Comparison of ENCODE assay signal across 8 cellular contexts in the genomic region with DNA sequence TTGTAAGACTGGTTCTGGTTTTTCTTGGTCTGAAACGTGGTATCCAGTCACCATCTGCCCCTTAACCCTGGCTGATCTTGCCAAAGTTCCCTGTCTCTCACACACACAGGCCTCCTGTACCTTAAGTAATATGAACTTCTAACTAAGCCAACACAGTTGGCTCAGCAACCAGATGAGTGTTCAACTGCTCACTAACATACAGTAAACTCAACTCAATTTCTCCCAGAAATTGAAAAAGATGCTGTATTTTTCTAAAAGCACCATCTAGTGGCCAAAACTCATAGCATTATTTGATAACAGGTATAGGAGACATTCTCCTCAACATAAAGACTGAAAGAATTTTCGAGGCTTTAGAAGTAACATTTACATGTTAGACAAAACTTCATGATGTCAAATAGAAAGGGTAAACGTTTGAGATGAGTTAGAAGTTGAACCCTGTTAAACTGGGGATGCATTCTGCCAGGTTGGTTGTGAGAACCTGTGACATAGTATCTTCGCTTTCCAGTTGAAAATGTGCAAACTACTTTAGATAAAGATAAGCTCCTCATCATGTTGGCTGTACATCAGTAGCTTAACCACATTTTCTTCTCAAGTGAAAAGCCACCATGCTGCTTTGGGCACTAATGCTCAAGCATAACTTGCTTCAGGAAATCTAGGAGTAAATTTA. TPM values are rescaled to one million over a fixed set of nuclear protein-coding genes. Genes with fewer than 3 reads are reported as not detected.
DNase-seq lines count a peak whose midpoint lies in the region; ATAC-seq, FAIRE-seq and TF ChIP-seq lines count a peak whose summit lies in the region.

No MANE protein-coding gene starts in this region.

- H3K9me3 ChIP-seq in MM.1S (replicated peaks; ENCODE audit: insufficient read depth, low read length) (no peaks in the 10 kb centered on the region), GM12878 (replicated peaks; ENCODE audit: control insufficient read depth, insufficient read depth, low read length) (no peaks in the 10 kb centered on the region), left lung (no peaks in the 10 kb centered on the region), transverse colon (no peaks in the 10 kb centered on the region)

- TF ChIP-seq RAD21 in GM12878 (IDR thresholded peaks at IDR 0.05; ENCODE audit: insufficient read depth, low read depth, low read length): peak; percentile 50

- H3K36me3 ChIP-seq in MM.1S (replicated peaks; ENCODE audit: insufficient read depth, low read length) (0 out of 2 replicates have a peak, but pooled peaks cover 5% of the 10 kb centered on the region), GM12878 (ENCODE audit: control insufficient read depth in 2 of 2, insufficient read depth in 2 of 2, low read length in 1 of 2) (peaks cover 6 to 14% of the 10 kb centered on the region in 2 experiments), left lung (peaks cover 0 to 41% of the 10 kb centered on the region in 2 donors), transverse colon (peaks cover 0 to 23% (median 9%) of the 10 kb centered on the region in 4 donors)

- H2AFZ ChIP-seq in MM.1S (ENCODE audit: low read length) (no peak overlapping the region), GM12878 (ENCODE audit: control insufficient read depth, low read depth, low read length) (no peak overlapping the region)

- H3K4me1 ChIP-seq in MM.1S (ENCODE audit: low read length): no peaks in the 10 kb centered on the region
- no peaks in the 10 kb centered on the region for H3K4me1 ChIP-seq in GM12878 (ENCODE audit: control insufficient read depth, insufficient read depth, low read length)
- H3K4me1 ChIP-seq in left lung: peaks cover 4 to 13% of the 10 kb centered on the region in 2 donors
- H3K4me1 ChIP-seq in transverse colon: peaks cover 0 to 22% (median 5%) of the 10 kb centered on the region in 4 donors

- H3F3A ChIP-seq in MM.1S (ENCODE audit: insufficient read depth, low read length): peaks cover 3% of the 10 kb centered on the region

- SMC1A ChIA-PET in GM12878 (lab: Charles Lee; ENCODE audit: uncharacterized antibody, unreplicated experiment): interaction anchor here (0.6 to 3.3 kb wide), 25 partner anchors 8 to 536 kb away, joined by 3 to 42 read pairs (median 3); no protein-coding TSS in a partner anchor

- H3K79me2 ChIP-seq in MM.1S (ENCODE audit: low read length) (no peaks in the 10 kb centered on the region), GM12878 (ENCODE audit: control insufficient read depth, insufficient read depth, low read length) (no peaks in the 10 kb centered on the region)

- TF ChIP-seq POLR2A in GM12878 (IDR thresholded peaks at IDR 0.05; ENCODE audit: low read depth, low read length) (no peak), transverse colon (IDR thresholded peaks at IDR 0.05) (no peak)

- H3K4me2 ChIP-seq in MM.1S (ENCODE audit: low read depth, low read length) (no peak overlapping the region), GM12878 (ENCODE audit: control insufficient read depth, insufficient read depth) (no peak overlapping the region)

- no peaks in the 10 kb centered on the region for H3K27me3 ChIP-seq in MM.1S (replicated peaks; ENCODE audit: insufficient read depth, low read length)
- no peaks in the 10 kb centered on the region for H3K27me3 ChIP-seq in GM12878 (replicated peaks in 1 of 2; ENCODE audit: control insufficient read depth in 2 of 2, insufficient read depth in 2 of 2, low read length in 1 of 2)
- H3K27me3 ChIP-seq in left lung: no peaks in the 10 kb centered on the region
- no peaks in the 10 kb centered on the region for H3K27me3 ChIP-seq in transverse colon

- intact Hi-C loops in GM12878 (cut with micrococcal nuclease; ENCODE audit: unreplicated experiment) (loop anchor here (5.0 kb wide), 2 partner anchors 97 to 612 kb away; a partner anchor contains a TSS), left lung (cut with DNase I) (no loop called here), transverse colon (cut with DNase I; ENCODE audit: low total_unique reads) (no loop called here)

- RAD21 ChIA-PET in GM12878 (lab: Charles Lee; ENCODE audit: unreplicated experiment): interaction anchor here (0.7 to 2.5 kb wide), 14 partner anchors 12 to 613 kb away, joined by 3 to 12 read pairs (median 4); no protein-coding TSS in a partner anchor

- H4K20me1 ChIP-seq in MM.1S (ENCODE audit: insufficient read depth, low read length) (no peaks in the 10 kb centered on the region), GM12878 (ENCODE audit: control insufficient read depth, insufficient read depth) (no peaks in the 10 kb centered on the region)

- H3K4me3 ChIP-seq in MM.1S (ENCODE audit: low read length) (no peak overlapping the region), GM12878 (no peak overlapping the region), left lung (no peak overlapping the region), transverse colon (no peak overlapping the region)

- no TSS peak for BruUV-seq in GM12878 (replicated peaks; lab: Mats Ljungman, UMichigan)

- CTCF ChIA-PET in GM12878 (lab: Yijun Ruan, JAX): interaction anchor here (0.7 to 15.2 kb wide), 46 partner anchors 8 to 893 kb away, joined by 3 to 258 read pairs (median 5); a partner anchor contains a TSS

- ATAC-seq in GM12878 (peak; percentile 69), left lung (peak; percentile 57), HG02970 (IDR thresholded peaks at IDR 0.05; ENCODE audit: low FRiP score, unreplicated experiment) (no peak)

- TF ChIP-seq EP300 in GM12878 (IDR thresholded peaks at IDR 0.05; ENCODE audit: borderline replicate concordance in 1 of 2, control insufficient read depth in 1 of 2, low read depth in 2 of 2, low read length in 2 of 2): no peak
- no peak for TF ChIP-seq EP300 in transverse colon (IDR thresholded peaks at IDR 0.05; ENCODE audit: low read depth)

- WGBS in GM12878 (ENCODE audit: insufficient coverage, insufficient replicate concordance, low lambda C conversion rate, missing lambda C conversion rate): 53% methylated on average over 4 of the region's 4 CpGs
- 50 to 58% methylated on average over 3 to 4 of the region's 4 CpGs for WGBS in transverse colon (ENCODE audit: low coverage in 1 of 2), 2 donors

- no peak for FAIRE-seq in GM12878 (lab: Jason Lieb, UNC)

- TF ChIP-seq CTCF in MM.1S (IDR thresholded peaks at IDR 0.05; ENCODE audit: low read length): peak; percentile 76
- peak; percentile 51 to 71 (median 65) for TF ChIP-seq CTCF in GM12878 (IDR thresholded peaks at IDR 0.05 in 2 of 3, conservative IDR thresholded peaks at IDR 0.05 in 1 of 3; ENCODE audit: control insufficient read depth in 2 of 3, extremely low read depth in 1 of 3, insufficient read depth in 1 of 3, low read depth in 3 of 3, low read length in 3 of 3)
- peak; percentile 22 to 59 for TF ChIP-seq CTCF in left lung (IDR thresholded peaks at IDR 0.05)
- peak; percentile 47 to 69 (median 55) for TF ChIP-seq CTCF in transverse colon (IDR thresholded peaks at IDR 0.05)

- POLR2A ChIA-PET in GM12878 (lab: Charles Lee): interaction anchor here (0.6 to 1.0 kb wide), 5 partner anchors 51 to 161 kb away, joined by 3 to 8 read pairs (median 5); no protein-coding TSS in a partner anchor

- H3K9me2 ChIP-seq in MM.1S (replicated peaks; ENCODE audit: insufficient read depth, low read length): no peaks in the 10 kb centered on the region

- DNase-seq in NCI-H2227 (lab: John Stamatoyannopoulos, UW; ENCODE audit: unreplicated experiment) (peak; percentile 46), NCI-H2227 treated with DMSO at 0.1 percent for 48 hours (lab: John Stamatoyannopoulos, UW) (no peak), MM.1S (peak; percentile 61), GM12878 (ENCODE audit: low read depth, low spot score) (peak; percentile 8), left lung (no peak), transverse colon (no peak), Ammon's horn (ENCODE audit: low spot score) (no peak)

- H3K9ac ChIP-seq in MM.1S (ENCODE audit: low read length) (no peak overlapping the region), GM12878 (ENCODE audit: control insufficient read depth, insufficient read depth, low read length) (no peak overlapping the region)

- in situ Hi-C loops in GM12878 (cut with MboI) (loop anchor here (5.0 kb wide), 1 partner anchor 532 kb away; no protein-coding TSS in a partner anchor), transverse colon (cut with MboI; ENCODE audit: low pct_ligation_motif_present in 1 of 4, low pct_unique_long_range_greater_than_20kb in 1 of 4, low sequenced_read_pairs in 3 of 4) (loop anchor here in 3 of 4 donors (10.0 to 25.0 kb wide), 3 partner anchors 160 to 540 kb away; no protein-coding TSS in a partner anchor)

- no peak overlapping the region for H3K27ac ChIP-seq in MM.1S (ENCODE audit: low read length)
- no peak overlapping the region for H3K27ac ChIP-seq in GM12878 (ENCODE audit: control insufficient read depth, insufficient read depth)
- no peak overlapping the region for H3K27ac ChIP-seq in left lung
- peak overlapping the region in 3 of 4 donors; percentile 32 to 47 (median 41) for H3K27ac ChIP-seq in transverse colon

RNA-seq across cellular contexts. Expression of a gene that starts 31.2 kb away (rescaled TPM):
- 64.3 and 69.7 TPM in 2 replicates for total RNA-seq in GM12878 (2013; cell fraction: nucleolus; rRNA removed)
- total RNA-seq in GM12878 (2014; rRNA removed) (68.9 and 72.4 TPM in 2 replicates), GM12878 (2014; rRNA removed; fragmentation: Illumina TruSeq; extraction: Trizol) (97.4 and 102 TPM in 2 replicates), GM12878 (2021) (165 and 169 TPM in 2 replicates), left lung (100 to 1,000 TPM; 257 to 265 TPM), transverse colon (100 to 1,000 TPM in 3 of 4 donors, 10 to 100 TPM in 1; 91.7 to 206 (median 154) TPM)
- 154 TPM for polyA plus RNA-seq in GM12878 (2011; ENCODE audit: low read depth)
- polyA plus RNA-seq in GM12878 (2011; rRNA removed) (178 and 201 TPM in 2 replicates), GM12878 (2014; fragmentation: Illumina TruSeq; extraction: Trizol) (149 and 194 TPM in 2 replicates), GM12878 (2014; fragmentation: Nextera tagmentation; extraction: Ambion mirVana) (10 to 100 TPM; 72.4 to 82.4 TPM), GM12878 (2014; rRNA removed) (68.1 and 70.6 TPM in 2 replicates), GM12878 (2016; fragmentation: Nextera tagmentation; extraction: Ambion mirVana) (100 to 1,000 TPM; 109 to 117 TPM)
- polyA plus RNA-seq in GM12878 (2011; cell fraction: cytosol; rRNA removed): 117 and 138 TPM in 2 replicates
- 41.8 and 52.1 TPM in 2 replicates for polyA plus RNA-seq in GM12878 (2011; cell fraction: nucleus; rRNA removed)
- 224 and 271 TPM in 2 replicates for polyA plus RNA-seq in GM12878 (2012)
- polyA minus RNA-seq in GM12878 (2011; rRNA and poly(A)+ RNA removed): 361 and 437 TPM in 2 replicates
- 129 and 136 TPM in 2 replicates for polyA minus RNA-seq in GM12878 (2011; cell fraction: cytosol; rRNA and poly(A)+ RNA removed)
- 42.4 and 69.8 TPM in 2 replicates for polyA minus RNA-seq in GM12878 (2011; cell fraction: nucleus; rRNA and poly(A)+ RNA removed)

Comparison
In these comparisons a context has a peak if more than half of its experiments do, and no peak if none do; other contexts are left out.
1. DNase-seq: peak in NCI-H2227 (single experiment), MM.1S (single experiment) and GM12878 (single experiment); none in NCI-H2227 treated with DMSO at 0.1 percent for 48 hours (single experiment), left lung (0 of 2), transverse colon (single experiment) and Ammon's horn (single experiment).
2. H3K27ac ChIP-seq: peak in transverse colon (3 of 4); none in MM.1S (single experiment), GM12878 (single experiment) and left lung (0 of 2).
3. Peak in every context shown above with its lines, with median percentiles within 50 percentile points of each other: CTCF ChIP-seq.